Comparison of ENCODE assay signal across 10 cellular contexts in genomic region chr10:83680470-83680891, GRCh38.
DNase-seq lines count a peak whose midpoint lies in the region; ATAC-seq, FAIRE-seq and TF ChIP-seq lines count a peak whose summit lies in the region.
"Had no signal": no experiment of that assay in that cellular context is flagged by ENCODE, and none has a peak within 500 bp of the region (broad histone marks: within the 10 kb centered on the region; RNA-seq: fewer than 3 reads in every experiment).

No MANE protein-coding gene starts in this region.

- H3K4me3 ChIP-seq in pancreas: no peak overlapping the region
- H3K4me3 ChIP-seq: coronary artery, smooth muscle cell had no signal

- H3K27ac Mint-ChIP-seq in activated T-cell treated with anti-CD3 and anti-CD28 coated beads, Interleukin-2, amount 50 U/mL, for 72 hours: peak overlapping the region; percentile 52

- H3K36me3 ChIP-seq in pancreas: no peaks in the 10 kb centered on the region

- peak; percentile 21 to 48 for DNase-seq in activated T-cell treated with anti-CD3 and anti-CD28 coated beads, Interleukin-2, amount 50 U/mL, for 72 hours
- DNase-seq in NCI-H446 treated with DMSO at 0.1 percent for 48 hours (lab: John Stamatoyannopoulos, UW) (no peak), COLO668 (lab: John Stamatoyannopoulos, UW; ENCODE audit: unreplicated experiment) (no peak), HTR-8/SVneo (ENCODE audit: insufficient read length, low spot score) (no peak), pancreas (no peak)

- no peaks in the 10 kb centered on the region for H3K27me3 Mint-ChIP-seq in activated T-cell treated with anti-CD3 and anti-CD28 coated beads, Interleukin-2, amount 50 U/mL, for 72 hours (ENCODE audit: low read depth)

- no peaks in the 10 kb centered on the region for H3K4me1 ChIP-seq in pancreas

- ATAC-seq in GM18502 (IDR thresholded peaks at IDR 0.05; ENCODE audit: poor library complexity, unreplicated experiment) (peak; percentile 96), GM19438 (IDR thresholded peaks at IDR 0.05; ENCODE audit: low read depth, unreplicated experiment) (peak; percentile 99), HG03066 (IDR thresholded peaks at IDR 0.05; ENCODE audit: low read depth, unreplicated experiment) (peak; percentile 95), pancreas (no peak)
- peak; percentile 94 to 97 for ATAC-seq in activated T-cell treated with anti-CD3 and anti-CD28 coated beads, Interleukin-2, amount 50 U/mL, for 72 hours (replicated peaks in 1 of 2)

- H3K9me3 Mint-ChIP-seq in activated T-cell treated with anti-CD3 and anti-CD28 coated beads, Interleukin-2, amount 50 U/mL, for 72 hours: no peaks in the 10 kb centered on the region

- H3K9me3 ChIP-seq in pancreas: no peaks in the 10 kb centered on the region

- intact Hi-C loops in pancreas (cut with DNase I): no loop called here

- 53% methylated on average over 7 of the region's 7 CpGs for WGBS in pancreas, 2 donors

- no peak for FAIRE-seq in HTR-8/SVneo (lab: Jason Lieb, UNC)
- no peak for FAIRE-seq in pancreas (lab: Jason Lieb, UNC)

- no peaks in the 10 kb centered on the region for H3K27me3 ChIP-seq in pancreas

- H3K4me1 Mint-ChIP-seq in activated T-cell treated with anti-CD3 and anti-CD28 coated beads, Interleukin-2, amount 50 U/mL, for 72 hours (ENCODE audit: low read depth): peaks cover 19% of the 10 kb centered on the region

- no peak for TF ChIP-seq CTCF in pancreas (IDR thresholded peaks at IDR 0.05)

- H3K4me3 Mint-ChIP-seq in activated T-cell treated with anti-CD3 and anti-CD28 coated beads, Interleukin-2, amount 50 U/mL, for 72 hours: peak overlapping the region in 1 of 2 donors; percentile 25

- H3K36me3 Mint-ChIP-seq in activated T-cell treated with anti-CD3 and anti-CD28 coated beads, Interleukin-2, amount 50 U/mL, for 72 hours (ENCODE audit: insufficient read depth in 2 of 2): no peaks in the 10 kb centered on the region

- no peak overlapping the region for H3K27ac ChIP-seq in pancreas
- H3K27ac ChIP-seq: coronary artery had no signal

Comparison
In these comparisons a context has a peak if more than half of its experiments do, and no peak if none do; other contexts are left out.
1. ATAC-seq: peak in GM18502 (single experiment), GM19438 (single experiment), HG03066 (single experiment) and activated T-cell treated with anti-CD3 and anti-CD28 coated beads, Interleukin-2, amount 50 U/mL, for 72 hours (2 of 2); none in pancreas (0 of 4).
2. DNase-seq: peak in activated T-cell treated with anti-CD3 and anti-CD28 coated beads, Interleukin-2, amount 50 U/mL, for 72 hours (2 of 2); none in NCI-H446 treated with DMSO at 0.1 percent for 48 hours (single experiment), COLO668 (single experiment), HTR-8/SVneo (single experiment) and pancreas (0 of 6).